In genomic region chr19:35279985-35280821, GRCh38 we compare ENCODE assay signal across 22 cellular contexts. TPM values are rescaled to one million over a fixed set of nuclear protein-coding genes. Genes with fewer than 3 reads are reported as not detected.
A peak's percentile ranks its signal among the peaks of the same experiment; 100 is the strongest.
DNase-seq lines count a peak whose midpoint lies in the region; ATAC-seq and TF ChIP-seq lines count a peak whose summit lies in the region.
"Had no signal": no experiment of that assay in that cellular context is flagged by ENCODE, and none has a peak within 500 bp of the region (broad histone marks: within the 10 kb centered on the region; RNA-seq: fewer than 3 reads in every experiment).

No MANE protein-coding gene starts in this region.

- H3K27me3 ChIP-seq in GM23338 (ENCODE audit: insufficient read depth), result no peaks in the 10 kb centered on the region
- no peaks in the 10 kb centered on the region for H3K27me3 ChIP-seq in dorsolateral prefrontal cortex
- H3K27me3 ChIP-seq: body of pancreas, gastrocnemius medialis had no signal

- H2AFZ ChIP-seq in GM23338, result no peak overlapping the region

- no peak overlapping the region for H3K27ac ChIP-seq in GM23338 (ENCODE audit: low read depth)
- H3K27ac ChIP-seq in dorsolateral prefrontal cortex, result peak overlapping the region in 57 of 59 donors; percentile 4 to 96 (median 69)
- H3K27ac ChIP-seq: body of pancreas, C4-2B, gastrocnemius medialis had no signal

- no peaks in the 10 kb centered on the region; the same call in 1 of the 2 replicates for H3K36me3 ChIP-seq in GM23338 (ENCODE audit: insufficient read depth)

- 0 out of 2 replicates have a peak, but pooled peaks cover 7% of the 10 kb centered on the region for H3K4me1 ChIP-seq in GM23338 (ENCODE audit: insufficient read depth)
- H3K4me1 ChIP-seq: gastrocnemius medialis, HAP-1 had no signal

- H3F3A ChIP-seq in GM23338 (replicated peaks; ENCODE audit: low read depth), result no peaks in the 10 kb centered on the region

- H3K27ac Mint-ChIP-seq in GM23338 (0 out of 2 replicates have a peak overlapping the region, but pooled peaks have one; percentile 40), nephron progenitor cell (peak overlapping the region; percentile 95), osteocyte (ENCODE audit: unreplicated experiment) (no peak overlapping the region)
- no peak overlapping the region for H3K27ac Mint-ChIP-seq in activated naive CD8-positive, alpha-beta T cell treated with anti-CD3 and anti-CD28 coated beads, Interleukin-2, amount 50 U/mL, for 24 hours
- H3K27ac Mint-ChIP-seq: progenitor cell of endocrine pancreas, type B pancreatic cell had no signal

- H3K27me3 Mint-ChIP-seq in GM23338 (ENCODE audit: insufficient read depth, low read depth, poor library complexity) (peaks cover 26% of the 10 kb centered on the region), nephron progenitor cell (ENCODE audit: low read depth, poor library complexity) (peaks cover 11% of the 10 kb centered on the region), osteocyte (ENCODE audit: unreplicated experiment) (peaks cover 12% of the 10 kb centered on the region)
- H3K27me3 Mint-ChIP-seq in activated naive CD8-positive, alpha-beta T cell treated with anti-CD3 and anti-CD28 coated beads, Interleukin-2, amount 50 U/mL, for 24 hours, result peaks cover 22% of the 10 kb centered on the region

- intact Hi-C loops in dorsolateral prefrontal cortex (cut with DNase I), result no loop called here

- no peaks in the 10 kb centered on the region for H3K79me2 ChIP-seq in GM23338 (replicated peaks; ENCODE audit: insufficient read depth)

- H3K4me3 Mint-ChIP-seq in GM23338 (no peak overlapping the region), nephron progenitor cell (no peak overlapping the region), osteocyte (ENCODE audit: unreplicated experiment) (no peak overlapping the region)
- no peak overlapping the region for H3K4me3 Mint-ChIP-seq in activated naive CD8-positive, alpha-beta T cell treated with anti-CD3 and anti-CD28 coated beads, Interleukin-2, amount 50 U/mL, for 24 hours
- H3K4me3 Mint-ChIP-seq: type B pancreatic cell had no signal

- ATAC-seq in GM23338 (peak; percentile 15), HG02759 (IDR thresholded peaks at IDR 0.05; ENCODE audit: unreplicated experiment) (no peak)
- no peak for ATAC-seq in activated naive CD8-positive, alpha-beta T cell treated with anti-CD3 and anti-CD28 coated beads, Interleukin-2, amount 50 U/mL, for 24 hours
- ATAC-seq: body of pancreas, gastrocnemius medialis had no signal

- no peak for TF ChIP-seq CTCF in GM23338 (conservative IDR thresholded peaks at IDR 0.05; ENCODE audit: low read depth in 2 of 2)
- TF ChIP-seq CTCF in dorsolateral prefrontal cortex (IDR thresholded peaks at IDR 0.05 in 54 of 56, conservative IDR thresholded peaks at IDR 0.05 in 2 of 56; ENCODE audit: low read depth in 1 of 56, partially characterized antibody in 56 of 56), result no peak
- TF ChIP-seq CTCF in nephron progenitor cell (IDR thresholded peaks at IDR 0.05), result no peak
- TF ChIP-seq CTCF in osteocyte (IDR thresholded peaks at IDR 0.05), result no peak

- H3K4me3 ChIP-seq in GM23338, result no peak overlapping the region
- no peak overlapping the region for H3K4me3 ChIP-seq in dorsolateral prefrontal cortex
- H3K4me3 ChIP-seq: body of pancreas, gastrocnemius medialis, HAP-1 had no signal

- H3K36me3 Mint-ChIP-seq in GM23338 (ENCODE audit: low read depth) (peaks cover 25% of the 10 kb centered on the region), nephron progenitor cell (ENCODE audit: low read depth) (peaks cover 10% of the 10 kb centered on the region), osteocyte (ENCODE audit: unreplicated experiment) (peaks cover 26% of the 10 kb centered on the region)
- peaks cover 6% of the 10 kb centered on the region for H3K36me3 Mint-ChIP-seq in activated naive CD8-positive, alpha-beta T cell treated with anti-CD3 and anti-CD28 coated beads, Interleukin-2, amount 50 U/mL, for 24 hours (ENCODE audit: low read depth)

- no peaks in the 10 kb centered on the region for H4K20me1 ChIP-seq in GM23338 (replicated peaks; ENCODE audit: insufficient read depth)

- no peaks in the 10 kb centered on the region for H3K9me2 ChIP-seq in GM23338 (ENCODE audit: insufficient read depth)

- no peaks in the 10 kb centered on the region; the same call in 2 of the 3 replicates for H3K9me3 Mint-ChIP-seq in GM23338
- H3K9me3 Mint-ChIP-seq in nephron progenitor cell, result no peaks in the 10 kb centered on the region
- H3K9me3 Mint-ChIP-seq in activated naive CD8-positive, alpha-beta T cell treated with anti-CD3 and anti-CD28 coated beads, Interleukin-2, amount 50 U/mL, for 24 hours, result no peaks in the 10 kb centered on the region
- H3K9me3 Mint-ChIP-seq in osteocyte (ENCODE audit: unreplicated experiment), result no peaks in the 10 kb centered on the region
- H3K9me3 Mint-ChIP-seq: type B pancreatic cell had no signal

- peak; percentile 68 for DNase-seq in DMS 273 (lab: John Stamatoyannopoulos, UW; ENCODE audit: unreplicated experiment)
- no peak for DNase-seq in GM23338 (ENCODE audit: low spot score)
- DNase-seq in dorsolateral prefrontal cortex, result no peak
- no peak for DNase-seq in nephron progenitor cell
- DNase-seq in activated naive CD8-positive, alpha-beta T cell treated with anti-CD3 and anti-CD28 coated beads, Interleukin-2, amount 50 U/mL, for 24 hours, result no peak
- DNase-seq in NCI-H526 treated with DMSO at 0.1 percent for 48 hours (lab: John Stamatoyannopoulos, UW), result no peak
- DNase-seq in osteocyte (ENCODE audit: extremely low spot score, unreplicated experiment), result no peak
- DNase-seq: activated effector memory CD4-positive, alpha-beta T cell treated with anti-CD3 and anti-CD28 coated beads, Interleukin-2, amount 50 U/mL, for 16 hours; body of pancreas; gastrocnemius medialis; KBM-7; NCI-H1105; OCI-M1 had no signal

- no peak overlapping the region for H3K4me2 ChIP-seq in GM23338

- H3K4me1 Mint-ChIP-seq in GM23338 (peaks cover 8% of the 10 kb centered on the region), nephron progenitor cell (peaks cover 49% of the 10 kb centered on the region), osteocyte (ENCODE audit: unreplicated experiment) (no peaks in the 10 kb centered on the region)
- H3K4me1 Mint-ChIP-seq in activated naive CD8-positive, alpha-beta T cell treated with anti-CD3 and anti-CD28 coated beads, Interleukin-2, amount 50 U/mL, for 24 hours, result peaks cover 7% of the 10 kb centered on the region

TF ChIP-seq in GM23338, 12 proteins besides CTCF, POLR2A, EP300 and RAD21 (continues in another document):
- no peak for TF ChIP-seq JUNB (IDR thresholded peaks at IDR 0.05; ENCODE audit: unreplicated experiment)
- no peak; the same call in 1 of the 2 replicates for TF ChIP-seq POLR2AphosphoS5 (IDR thresholded peaks at IDR 0.05; ENCODE audit: low read depth)
- TF ChIP-seq ZNF114 (CRISPR knock-in tag; IDR thresholded peaks at IDR 0.05), result no peak
- no peak for TF ChIP-seq NANOG (IDR thresholded peaks at IDR 0.05; ENCODE audit: borderline replicate concordance)
- no peak for TF ChIP-seq CREB1 (CRISPR knock-in tag; IDR thresholded peaks at IDR 0.05; ENCODE audit: low read depth)

RNA-seq across cellular contexts. Expression of gene HAMP, which starts 2.1 kb away (rescaled TPM):
- not detected in 2 replicates for total RNA-seq in GM23338 (2014; rRNA removed; shearing (Covaris generic))
- polyA plus RNA-seq in GM23338 (2016; fragmentation: Nextera tagmentation; extraction: Ambion mirVana), result 0.65 TPM in 1 of 2 replicates, not detected in the other
- total RNA-seq in dorsolateral prefrontal cortex, result 10 to 100 TPM in 42 of 120 experiments, 1 to 10 TPM in 68, under 1 TPM in 3, not detected in 7; 0.82 to 44.5 (median 6.7) TPM
- 0.68 TPM in 1 of 2 replicates, not detected in the other for total RNA-seq in osteocyte
- total RNA-seq: body of pancreas, G401, gastrocnemius medialis, NCI-H460 had no signal

RNA-seq across cellular contexts. Expression of gene USF2, which starts 11.4 kb away (rescaled TPM):
- 60.5 and 63.8 TPM in 2 replicates for total RNA-seq in GM23338 (2014; rRNA removed; shearing (Covaris generic))
- 28.9 and 36.4 TPM in 2 replicates for polyA plus RNA-seq in GM23338 (2016; fragmentation: Nextera tagmentation; extraction: Ambion mirVana)
- total RNA-seq in dorsolateral prefrontal cortex (100 to 1,000 TPM; 141 to 299 (median 188) TPM), osteocyte (112 and 115 TPM in 2 replicates)

RNA-seq across cellular contexts. Expression of gene MAG, which starts 11.8 kb away (rescaled TPM):
- total RNA-seq in GM23338 (2014; rRNA removed; shearing (Covaris generic)), result 1.3 and 1.8 TPM in 2 replicates
- 0.61 and 0.85 TPM in 2 replicates for polyA plus RNA-seq in GM23338 (2016; fragmentation: Nextera tagmentation; extraction: Ambion mirVana)
- total RNA-seq in dorsolateral prefrontal cortex (1,000 to 10,000 TPM in 1 of 120 experiments, 100 to 1,000 TPM in 101, 10 to 100 TPM in 18; 27.9 to 1,472 (median 249) TPM), osteocyte (not detected in 2 replicates)
- total RNA-seq: activated CD8-positive, alpha-beta memory T cell treated with anti-CD3 and anti-CD28 coated beads for 36 hours; G401; mucosa of gallbladder; NCI-H460 had no signal

RNA-seq across cellular contexts. Expression of gene LSR, which starts 31.4 kb away (rescaled TPM):
- 195 and 212 TPM in 2 replicates for total RNA-seq in GM23338 (2014; rRNA removed; shearing (Covaris generic))
- 116 and 125 TPM in 2 replicates for polyA plus RNA-seq in GM23338 (2016; fragmentation: Nextera tagmentation; extraction: Ambion mirVana)
- total RNA-seq in dorsolateral prefrontal cortex (10 to 100 TPM in 26 of 120 experiments, 1 to 10 TPM in 94; 3.1 to 18.0 (median 7.6) TPM), osteocyte (0.29 and 0.83 TPM in 2 replicates)

RNA-seq across cellular contexts. Expression of gene CD22, which starts 48.8 kb away (rescaled TPM):
- 0.10 and 0.12 TPM in 2 replicates for total RNA-seq in GM23338 (2014; rRNA removed; shearing (Covaris generic))
- 0.32 and 0.66 TPM in 2 replicates for polyA plus RNA-seq in GM23338 (2016; fragmentation: Nextera tagmentation; extraction: Ambion mirVana)
- total RNA-seq in dorsolateral prefrontal cortex (100 to 1,000 TPM in 47 of 120 experiments, 10 to 100 TPM in 73; 17.2 to 416 (median 84.9) TPM), osteocyte (not detected in 2 replicates)
- total RNA-seq: G401, NCI-H460 had no signal

Comparison
In these comparisons a context has a peak if more than half of its experiments do, and no peak if none do; other contexts are left out.
1. H3K27ac Mint-ChIP-seq: peak in GM23338 (single experiment) and nephron progenitor cell (single experiment); none in activated naive CD8-positive, alpha-beta T cell treated with anti-CD3 and anti-CD28 coated beads, Interleukin-2, amount 50 U/mL, for 24 hours (single experiment) and osteocyte (single experiment).
2. RNA of gene MAG, which starts 11.8 kb away (total RNA-seq): 27.9 to 1,472 TPM in dorsolateral prefrontal cortex; 1.3 to 1.8 TPM in GM23338 and not detected in osteocyte; every median in the first group is over 10 times any median in the second.